In the genomic region with DNA sequence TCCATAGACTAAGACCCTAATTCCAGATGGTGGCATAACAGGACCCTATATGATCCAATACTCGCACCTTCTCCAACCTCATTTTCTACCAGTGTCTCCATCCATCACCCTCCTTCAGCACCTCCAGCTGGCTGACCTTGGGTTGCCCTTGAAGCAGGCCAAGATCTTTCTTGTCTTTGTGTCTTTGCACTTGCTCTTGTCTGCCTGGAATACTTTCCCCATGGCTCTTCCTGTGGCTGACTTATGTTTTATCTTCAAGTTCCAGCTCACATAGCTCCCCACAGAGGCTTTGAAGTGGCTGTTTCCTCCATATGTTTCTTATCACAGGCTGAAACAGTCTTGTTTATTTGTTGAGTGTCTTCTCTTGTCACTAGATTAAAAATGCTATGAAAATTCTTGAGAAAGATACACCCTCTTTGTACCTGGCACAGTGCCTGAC, we compare ENCODE assay signal across 1 cellular context.
TF ChIP-seq lines count a peak whose summit lies in the region.

No MANE protein-coding gene starts in this region.

TF ChIP-seq in SK-N-SH, 30 proteins besides CTCF, POLR2A, EP300 and RAD21 (continued from another document):
- TF ChIP-seq, protein P1, sequence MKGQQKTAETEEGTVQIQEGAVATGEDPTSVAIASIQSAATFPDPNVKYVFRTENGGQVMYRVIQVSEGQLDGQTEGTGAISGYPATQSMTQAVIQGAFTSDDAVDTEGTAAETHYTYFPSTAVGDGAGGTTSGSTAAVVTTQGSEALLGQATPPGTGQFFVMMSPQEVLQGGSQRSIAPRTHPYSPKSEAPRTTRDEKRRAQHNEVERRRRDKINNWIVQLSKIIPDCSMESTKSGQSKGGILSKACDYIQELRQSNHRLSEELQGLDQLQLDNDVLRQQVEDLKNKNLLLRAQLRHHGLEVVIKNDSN (IDR thresholded peaks at IDR 0.05; ENCODE audit: borderline replicate concordance, low read depth) = no peak
- TF ChIP-seq, protein P2, sequence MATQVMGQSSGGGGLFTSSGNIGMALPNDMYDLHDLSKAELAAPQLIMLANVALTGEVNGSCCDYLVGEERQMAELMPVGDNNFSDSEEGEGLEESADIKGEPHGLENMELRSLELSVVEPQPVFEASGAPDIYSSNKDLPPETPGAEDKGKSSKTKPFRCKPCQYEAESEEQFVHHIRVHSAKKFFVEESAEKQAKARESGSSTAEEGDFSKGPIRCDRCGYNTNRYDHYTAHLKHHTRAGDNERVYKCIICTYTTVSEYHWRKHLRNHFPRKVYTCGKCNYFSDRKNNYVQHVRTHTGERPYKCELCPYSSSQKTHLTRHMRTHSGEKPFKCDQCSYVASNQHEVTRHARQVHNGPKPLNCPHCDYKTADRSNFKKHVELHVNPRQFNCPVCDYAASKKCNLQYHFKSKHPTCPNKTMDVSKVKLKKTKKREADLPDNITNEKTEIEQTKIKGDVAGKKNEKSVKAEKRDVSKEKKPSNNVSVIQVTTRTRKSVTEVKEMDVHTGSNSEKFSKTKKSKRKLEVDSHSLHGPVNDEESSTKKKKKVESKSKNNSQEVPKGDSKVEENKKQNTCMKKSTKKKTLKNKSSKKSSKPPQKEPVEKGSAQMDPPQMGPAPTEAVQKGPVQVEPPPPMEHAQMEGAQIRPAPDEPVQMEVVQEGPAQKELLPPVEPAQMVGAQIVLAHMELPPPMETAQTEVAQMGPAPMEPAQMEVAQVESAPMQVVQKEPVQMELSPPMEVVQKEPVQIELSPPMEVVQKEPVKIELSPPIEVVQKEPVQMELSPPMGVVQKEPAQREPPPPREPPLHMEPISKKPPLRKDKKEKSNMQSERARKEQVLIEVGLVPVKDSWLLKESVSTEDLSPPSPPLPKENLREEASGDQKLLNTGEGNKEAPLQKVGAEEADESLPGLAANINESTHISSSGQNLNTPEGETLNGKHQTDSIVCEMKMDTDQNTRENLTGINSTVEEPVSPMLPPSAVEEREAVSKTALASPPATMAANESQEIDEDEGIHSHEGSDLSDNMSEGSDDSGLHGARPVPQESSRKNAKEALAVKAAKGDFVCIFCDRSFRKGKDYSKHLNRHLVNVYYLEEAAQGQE (IDR thresholded peaks at IDR 0.05; ENCODE audit: low read depth, low read length) = 0 out of 2 replicates have a peak, but pooled peaks have one; percentile 35
- TF ChIP-seq, protein P3, sequence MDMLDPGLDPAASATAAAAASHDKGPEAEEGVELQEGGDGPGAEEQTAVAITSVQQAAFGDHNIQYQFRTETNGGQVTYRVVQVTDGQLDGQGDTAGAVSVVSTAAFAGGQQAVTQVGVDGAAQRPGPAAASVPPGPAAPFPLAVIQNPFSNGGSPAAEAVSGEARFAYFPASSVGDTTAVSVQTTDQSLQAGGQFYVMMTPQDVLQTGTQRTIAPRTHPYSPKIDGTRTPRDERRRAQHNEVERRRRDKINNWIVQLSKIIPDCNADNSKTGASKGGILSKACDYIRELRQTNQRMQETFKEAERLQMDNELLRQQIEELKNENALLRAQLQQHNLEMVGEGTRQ (IDR thresholded peaks at IDR 0.05; ENCODE audit: borderline replicate concordance, low read depth, low read length) = no peak
- peak; percentile 53; the same call in 1 of the 2 replicates for TF ChIP-seq TEAD4 (IDR thresholded peaks at IDR 0.05; ENCODE audit: borderline replicate concordance, insufficient read depth)
- TF ChIP-seq GATA2 (CRISPR knock-in tag; IDR thresholded peaks at IDR 0.05) = no peak
- TF ChIP-seq NRF1 (IDR thresholded peaks at IDR 0.05; ENCODE audit: low read depth, low read length) = no peak
- peak; percentile 51 for TF ChIP-seq CHD2 (IDR thresholded peaks at IDR 0.05; ENCODE audit: low read length, partially characterized antibody)
- TF ChIP-seq, protein P4, sequence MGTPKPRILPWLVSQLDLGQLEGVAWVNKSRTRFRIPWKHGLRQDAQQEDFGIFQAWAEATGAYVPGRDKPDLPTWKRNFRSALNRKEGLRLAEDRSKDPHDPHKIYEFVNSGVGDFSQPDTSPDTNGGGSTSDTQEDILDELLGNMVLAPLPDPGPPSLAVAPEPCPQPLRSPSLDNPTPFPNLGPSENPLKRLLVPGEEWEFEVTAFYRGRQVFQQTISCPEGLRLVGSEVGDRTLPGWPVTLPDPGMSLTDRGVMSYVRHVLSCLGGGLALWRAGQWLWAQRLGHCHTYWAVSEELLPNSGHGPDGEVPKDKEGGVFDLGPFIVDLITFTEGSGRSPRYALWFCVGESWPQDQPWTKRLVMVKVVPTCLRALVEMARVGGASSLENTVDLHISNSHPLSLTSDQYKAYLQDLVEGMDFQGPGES (IDR thresholded peaks at IDR 0.05; ENCODE audit: low read depth, low read length) = no peak
- TF ChIP-seq TCF12 (IDR thresholded peaks at IDR 0.05) = peak; percentile 94
- TF ChIP-seq, protein P5, sequence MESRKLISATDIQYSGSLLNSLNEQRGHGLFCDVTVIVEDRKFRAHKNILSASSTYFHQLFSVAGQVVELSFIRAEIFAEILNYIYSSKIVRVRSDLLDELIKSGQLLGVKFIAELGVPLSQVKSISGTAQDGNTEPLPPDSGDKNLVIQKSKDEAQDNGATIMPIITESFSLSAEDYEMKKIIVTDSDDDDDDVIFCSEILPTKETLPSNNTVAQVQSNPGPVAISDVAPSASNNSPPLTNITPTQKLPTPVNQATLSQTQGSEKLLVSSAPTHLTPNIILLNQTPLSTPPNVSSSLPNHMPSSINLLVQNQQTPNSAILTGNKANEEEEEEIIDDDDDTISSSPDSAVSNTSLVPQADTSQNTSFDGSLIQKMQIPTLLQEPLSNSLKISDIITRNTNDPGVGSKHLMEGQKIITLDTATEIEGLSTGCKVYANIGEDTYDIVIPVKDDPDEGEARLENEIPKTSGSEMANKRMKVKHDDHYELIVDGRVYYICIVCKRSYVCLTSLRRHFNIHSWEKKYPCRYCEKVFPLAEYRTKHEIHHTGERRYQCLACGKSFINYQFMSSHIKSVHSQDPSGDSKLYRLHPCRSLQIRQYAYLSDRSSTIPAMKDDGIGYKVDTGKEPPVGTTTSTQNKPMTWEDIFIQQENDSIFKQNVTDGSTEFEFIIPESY (IDR thresholded peaks at IDR 0.05; ENCODE audit: borderline replicate concordance, low read depth) = no peak
- TF ChIP-seq FOXJ3 (CRISPR knock-in tag; IDR thresholded peaks at IDR 0.05) = no peak
- TF ChIP-seq GABPA (IDR thresholded peaks at IDR 0.05; ENCODE audit: low read depth) = no peak
- TF ChIP-seq ELF1 (IDR thresholded peaks at IDR 0.05) = no peak
- no peak for TF ChIP-seq MEF2A (IDR thresholded peaks at IDR 0.05; ENCODE audit: borderline replicate concordance, low read depth)
- TF ChIP-seq YY1 (IDR thresholded peaks at IDR 0.05; ENCODE audit: low read depth) = no peak
- peak; percentile 66; the same call in 1 of the 2 replicates for TF ChIP-seq RCOR1 (IDR thresholded peaks at IDR 0.05; ENCODE audit: low read length)
- TF ChIP-seq TAF1 (IDR thresholded peaks at IDR 0.05; ENCODE audit: borderline replicate concordance, low read depth, low read length) = no peak
- TF ChIP-seq RFX5 (IDR thresholded peaks at IDR 0.05; ENCODE audit: low read length) = no peak
- TF ChIP-seq FOXM1 (IDR thresholded peaks at IDR 0.05; ENCODE audit: low read depth) = no peak
- TF ChIP-seq JUND (IDR thresholded peaks at IDR 0.05) = no peak; the same call in 1 of the 2 replicates
- TF ChIP-seq, protein P6, sequence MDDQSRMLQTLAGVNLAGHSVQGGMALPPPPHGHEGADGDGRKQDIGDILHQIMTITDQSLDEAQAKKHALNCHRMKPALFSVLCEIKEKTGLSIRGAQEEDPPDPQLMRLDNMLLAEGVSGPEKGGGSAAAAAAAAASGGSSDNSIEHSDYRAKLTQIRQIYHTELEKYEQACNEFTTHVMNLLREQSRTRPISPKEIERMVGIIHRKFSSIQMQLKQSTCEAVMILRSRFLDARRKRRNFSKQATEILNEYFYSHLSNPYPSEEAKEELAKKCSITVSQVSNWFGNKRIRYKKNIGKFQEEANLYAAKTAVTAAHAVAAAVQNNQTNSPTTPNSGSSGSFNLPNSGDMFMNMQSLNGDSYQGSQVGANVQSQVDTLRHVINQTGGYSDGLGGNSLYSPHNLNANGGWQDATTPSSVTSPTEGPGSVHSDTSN (IDR thresholded peaks at IDR 0.05) = peak; percentile 67
- TF ChIP-seq EZH2phosphoT487 (IDR thresholded peaks at IDR 0.05; ENCODE audit: borderline replicate concordance, low read depth) = no peak
- no peak for TF ChIP-seq FOSL2 (IDR thresholded peaks at IDR 0.05; ENCODE audit: borderline replicate concordance, low read depth)
- TF ChIP-seq, protein P7, sequence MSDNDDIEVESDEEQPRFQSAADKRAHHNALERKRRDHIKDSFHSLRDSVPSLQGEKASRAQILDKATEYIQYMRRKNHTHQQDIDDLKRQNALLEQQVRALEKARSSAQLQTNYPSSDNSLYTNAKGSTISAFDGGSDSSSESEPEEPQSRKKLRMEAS (IDR thresholded peaks at IDR 0.05; ENCODE audit: low read depth) = no peak
- TF ChIP-seq MXI1 (IDR thresholded peaks at IDR 0.05; ENCODE audit: low read depth, low read length) = no peak
- TF ChIP-seq SMC3 (IDR thresholded peaks at IDR 0.05; ENCODE audit: low read depth, low read length) = no peak
